ENCODE assay signal across 2 cellular contexts in the genomic region with DNA sequence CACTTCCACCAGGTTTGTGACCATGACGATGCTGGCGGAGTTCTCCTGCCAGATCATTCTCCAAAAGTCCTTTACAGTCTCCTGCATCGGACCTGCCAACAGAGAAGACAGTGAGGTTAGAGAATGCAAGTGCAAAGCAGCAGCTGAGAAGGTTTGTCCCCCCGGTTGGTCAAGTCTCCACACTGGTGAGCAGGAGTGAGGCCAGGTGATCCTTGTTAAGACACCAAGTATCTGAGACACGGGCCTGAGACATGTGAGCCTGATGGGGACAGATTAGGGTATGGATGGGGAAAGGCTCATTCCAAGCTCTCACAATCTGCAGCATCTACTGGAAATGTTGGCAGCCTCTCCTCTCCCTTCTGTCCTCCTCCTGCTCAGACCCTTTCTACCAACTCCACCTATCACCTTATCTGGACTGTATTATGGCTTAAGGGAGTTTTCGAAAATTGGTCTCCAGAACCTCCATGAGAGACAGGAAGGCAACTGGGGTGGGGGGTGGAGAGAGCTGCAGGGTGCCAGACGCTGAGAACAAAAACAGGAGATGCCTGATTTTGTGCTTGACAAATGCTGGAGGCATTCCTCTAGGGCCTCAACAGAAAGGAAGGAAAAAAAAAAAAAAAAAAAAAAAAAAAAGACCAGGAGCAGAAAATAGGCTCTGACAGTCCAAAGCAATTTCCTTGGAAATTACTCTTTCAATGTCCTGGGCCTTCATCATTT.
TF ChIP-seq lines count a peak whose summit lies in the region.

No MANE protein-coding gene starts in this region.

TF ChIP-seq in H1, 55 proteins besides CTCF, POLR2A, EP300 and RAD21:
- TF ChIP-seq YY1 (IDR thresholded peaks at IDR 0.05; ENCODE audit: low read depth, low read length) = 0 out of 2 replicates have a peak, but pooled peaks have one; percentile 35
- TF ChIP-seq JUN (IDR thresholded peaks at IDR 0.05; ENCODE audit: low read depth, low read length) = no peak
TF ChIP-seq in H1: peak in this region for 1.

TF ChIP-seq in GM23338, 12 proteins besides CTCF, POLR2A, EP300 and RAD21:
- TF ChIP-seq, protein P1, sequence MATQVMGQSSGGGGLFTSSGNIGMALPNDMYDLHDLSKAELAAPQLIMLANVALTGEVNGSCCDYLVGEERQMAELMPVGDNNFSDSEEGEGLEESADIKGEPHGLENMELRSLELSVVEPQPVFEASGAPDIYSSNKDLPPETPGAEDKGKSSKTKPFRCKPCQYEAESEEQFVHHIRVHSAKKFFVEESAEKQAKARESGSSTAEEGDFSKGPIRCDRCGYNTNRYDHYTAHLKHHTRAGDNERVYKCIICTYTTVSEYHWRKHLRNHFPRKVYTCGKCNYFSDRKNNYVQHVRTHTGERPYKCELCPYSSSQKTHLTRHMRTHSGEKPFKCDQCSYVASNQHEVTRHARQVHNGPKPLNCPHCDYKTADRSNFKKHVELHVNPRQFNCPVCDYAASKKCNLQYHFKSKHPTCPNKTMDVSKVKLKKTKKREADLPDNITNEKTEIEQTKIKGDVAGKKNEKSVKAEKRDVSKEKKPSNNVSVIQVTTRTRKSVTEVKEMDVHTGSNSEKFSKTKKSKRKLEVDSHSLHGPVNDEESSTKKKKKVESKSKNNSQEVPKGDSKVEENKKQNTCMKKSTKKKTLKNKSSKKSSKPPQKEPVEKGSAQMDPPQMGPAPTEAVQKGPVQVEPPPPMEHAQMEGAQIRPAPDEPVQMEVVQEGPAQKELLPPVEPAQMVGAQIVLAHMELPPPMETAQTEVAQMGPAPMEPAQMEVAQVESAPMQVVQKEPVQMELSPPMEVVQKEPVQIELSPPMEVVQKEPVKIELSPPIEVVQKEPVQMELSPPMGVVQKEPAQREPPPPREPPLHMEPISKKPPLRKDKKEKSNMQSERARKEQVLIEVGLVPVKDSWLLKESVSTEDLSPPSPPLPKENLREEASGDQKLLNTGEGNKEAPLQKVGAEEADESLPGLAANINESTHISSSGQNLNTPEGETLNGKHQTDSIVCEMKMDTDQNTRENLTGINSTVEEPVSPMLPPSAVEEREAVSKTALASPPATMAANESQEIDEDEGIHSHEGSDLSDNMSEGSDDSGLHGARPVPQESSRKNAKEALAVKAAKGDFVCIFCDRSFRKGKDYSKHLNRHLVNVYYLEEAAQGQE (IDR thresholded peaks at IDR 0.05; ENCODE audit: unreplicated experiment) = no peak
